8 cellular contexts compared by ENCODE assay signal in genomic region chr6:139323511-139324445, GRCh38. TPM values are rescaled to one million over a fixed set of nuclear protein-coding genes. Genes with fewer than 3 reads are reported as not detected.
DNase-seq lines count a peak whose midpoint lies in the region; ATAC-seq and TF ChIP-seq lines count a peak whose summit lies in the region.

No MANE protein-coding gene starts in this region.

- POLR2A ChIA-PET in activated CD4-positive, alpha-beta T cell treated with anti-CD3 and anti-CD28 coated beads for 36 hours (lab: Charles Lee): interaction anchor here (0.8 to 1.3 kb wide), 2 partner anchors 32 to 51 kb away, joined by 5 to 7 read pairs; partner anchors contain the start of genes CITED2 and TXLNB

- H3K27me3 Mint-ChIP-seq in activated CD4-positive, alpha-beta T cell treated with anti-CD3 and anti-CD28 coated beads for 36 hours: no peaks in the 10 kb centered on the region
- no peaks in the 10 kb centered on the region for H3K27me3 Mint-ChIP-seq in mesothelial cell of epicardium (ENCODE audit: low read depth)

- peak overlapping the region; percentile 94 for H3K27ac Mint-ChIP-seq in activated CD4-positive, alpha-beta T cell treated with anti-CD3 and anti-CD28 coated beads for 36 hours
- peak overlapping the region; percentile 57 for H3K27ac Mint-ChIP-seq in mesothelial cell of epicardium

- H3K9me3 ChIP-seq in duodenal mucosa (ENCODE audit: control insufficient read depth in 1 of 2, low read length in 2 of 2): no peaks in the 10 kb centered on the region

- peak overlapping the region; percentile 66 for H3K4me3 Mint-ChIP-seq in activated CD4-positive, alpha-beta T cell treated with anti-CD3 and anti-CD28 coated beads for 36 hours
- peak overlapping the region; percentile 16 for H3K4me3 Mint-ChIP-seq in mesothelial cell of epicardium

- peaks cover 0 to 11% of the 10 kb centered on the region in 2 donors for H3K4me1 ChIP-seq in duodenal mucosa (ENCODE audit: control insufficient read depth in 1 of 2, insufficient read depth in 2 of 2, low read length in 2 of 2)

- H3K4me3 ChIP-seq in duodenal mucosa (ENCODE audit: low read depth in 1 of 2, low read length in 2 of 2): peak overlapping the region; percentile 42 to 44

- H3K36me3 ChIP-seq in duodenal mucosa (ENCODE audit: control insufficient read depth in 1 of 2, insufficient read depth in 2 of 2, low read length in 2 of 2): no peaks in the 10 kb centered on the region

- peaks cover 32% of the 10 kb centered on the region for H3K4me1 Mint-ChIP-seq in activated CD4-positive, alpha-beta T cell treated with anti-CD3 and anti-CD28 coated beads for 36 hours
- peaks cover 23% of the 10 kb centered on the region for H3K4me1 Mint-ChIP-seq in mesothelial cell of epicardium

- peak; percentile 61 for ATAC-seq in GM19467 (IDR thresholded peaks at IDR 0.05; ENCODE audit: unreplicated experiment)
- ATAC-seq in activated CD4-positive, alpha-beta T cell treated with anti-CD3 and anti-CD28 coated beads for 36 hours: peak; percentile 87

- H3K9me3 Mint-ChIP-seq in activated CD4-positive, alpha-beta T cell treated with anti-CD3 and anti-CD28 coated beads for 36 hours (ENCODE audit: low read depth): peaks cover 7% of the 10 kb centered on the region
- H3K9me3 Mint-ChIP-seq in mesothelial cell of epicardium: peaks cover 7% of the 10 kb centered on the region

- H3K36me3 Mint-ChIP-seq in activated CD4-positive, alpha-beta T cell treated with anti-CD3 and anti-CD28 coated beads for 36 hours (ENCODE audit: low read depth): peaks cover 9% of the 10 kb centered on the region
- no peaks in the 10 kb centered on the region for H3K36me3 Mint-ChIP-seq in mesothelial cell of epicardium

- DNase-seq in AG08395 (ENCODE audit: low spot score): peak; percentile 58
- peak; percentile 87 for DNase-seq in M059J (ENCODE audit: low read depth)
- peak; percentile 84 for DNase-seq in activated CD4-positive, alpha-beta T cell treated with anti-CD3 and anti-CD28 coated beads for 36 hours
- DNase-seq in mesothelial cell of epicardium (ENCODE audit: low spot score in 2 of 2, unreplicated experiment in 2 of 2): no peak
- peak; percentile 59 to 63 for DNase-seq in stimulated activated CD8-positive, alpha-beta memory T cell treated with anti-CD3 and anti-CD28 coated beads, Interleukin-4, amount 100 ng/mL, for 1 hour (ENCODE audit: low read depth in 2 of 2, low spot score in 1 of 2)
- no peak for DNase-seq in NCI-H2107 (lab: John Stamatoyannopoulos, UW)

- intact Hi-C loops in activated CD4-positive, alpha-beta T cell treated with anti-CD3 and anti-CD28 coated beads for 36 hours (cut with DNase I, micrococcal nuclease): loop anchor here (1.0 to 2.0 kb wide), 4 partner anchors 15 to 73 kb away; partner anchors contain the start of gene TXLNB (in 2 of the 2)

- H3K27me3 ChIP-seq in duodenal mucosa (ENCODE audit: control insufficient read depth in 1 of 2, insufficient read depth in 2 of 2, low read length in 2 of 2): no peaks in the 10 kb centered on the region

- CTCF ChIA-PET in activated CD4-positive, alpha-beta T cell treated with anti-CD3 and anti-CD28 coated beads for 36 hours (lab: Charles Lee): interaction anchor here (0.6 to 2.4 kb wide), 6 partner anchors 31 to 353 kb away, joined by 3 to 6 read pairs (median 3); partner anchors contain the start of gene TXLNB

- H3K9ac ChIP-seq in duodenal mucosa (ENCODE audit: low read depth in 1 of 2, low read length in 2 of 2): no peak overlapping the region

- TF ChIP-seq CTCF in mesothelial cell of epicardium (IDR thresholded peaks at IDR 0.05; ENCODE audit: unreplicated experiment): no peak

- H3K27ac ChIP-seq in duodenal mucosa (ENCODE audit: low read depth, low read length): peak overlapping the region; percentile 64

RNA-seq across cellular contexts. Expression of gene TXLNB, which starts 32.0 kb away (rescaled TPM):
- 0.10 and 0.17 TPM in 2 replicates for total RNA-seq in M059J (2014; rRNA removed; shearing (Covaris generic))
- total RNA-seq in activated CD4-positive, alpha-beta T cell treated with anti-CD3 and anti-CD28 coated beads for 36 hours: under 1 TPM; 0.26 to 0.27 TPM
- 0.44 to 1.6 TPM (median 0.67 TPM) in 3 replicates for total RNA-seq in mesothelial cell of epicardium

RNA-seq across cellular contexts. Expression of gene CITED2, which starts 50.7 kb away (rescaled TPM):
- 273 and 282 TPM in 2 replicates for total RNA-seq in M059J (2014; rRNA removed; shearing (Covaris generic))
- 10 to 100 TPM; 45.1 to 58.1 TPM for total RNA-seq in activated CD4-positive, alpha-beta T cell treated with anti-CD3 and anti-CD28 coated beads for 36 hours
- total RNA-seq in mesothelial cell of epicardium: 85.0 to 92.9 TPM (median 91.1 TPM) in 3 replicates

Comparison
In these comparisons a context has a peak if more than half of its experiments do, and no peak if none do; other contexts are left out.
1. DNase-seq: peak in AG08395 (single experiment), M059J (single experiment), activated CD4-positive, alpha-beta T cell treated with anti-CD3 and anti-CD28 coated beads for 36 hours (single experiment) and stimulated activated CD8-positive, alpha-beta memory T cell treated with anti-CD3 and anti-CD28 coated beads, Interleukin-4, amount 100 ng/mL, for 1 hour (2 of 2); none in mesothelial cell of epicardium (0 of 2) and NCI-H2107 (single experiment).